8 cellular contexts compared by ENCODE assay signal in genomic region chr7:126702242-126703016, GRCh38.
DNase-seq lines count a peak whose midpoint lies in the region; ATAC-seq and TF ChIP-seq lines count a peak whose summit lies in the region.

No MANE protein-coding gene starts in this region.

- ATAC-seq in GM19467 (IDR thresholded peaks at IDR 0.05; ENCODE audit: unreplicated experiment) (peak; percentile 45), HG03095 (IDR thresholded peaks at IDR 0.05; ENCODE audit: unreplicated experiment) (peak; percentile 59)

- TF ChIP-seq CTCF in WERI-Rb-1 (IDR thresholded peaks at IDR 0.05; ENCODE audit: low read depth, low read length): no peak

- no peak overlapping the region for H3K9ac ChIP-seq in BLaER1 treated with 17β-estradiol and CSF1 and Interleukin-3, amounts not matched to agents 10 nM and 100 nM

- no peak overlapping the region for H3K4me3 ChIP-seq in BLaER1 treated with 17β-estradiol and CSF1 and Interleukin-3, amounts not matched to agents 10 nM and 100 nM
- H3K4me3 ChIP-seq in WERI-Rb-1 (ENCODE audit: low read depth, low read length): no peak overlapping the region

- H3K9me3 ChIP-seq in BLaER1 treated with 17β-estradiol and CSF1 and Interleukin-3, amounts not matched to agents 10 nM and 100 nM (replicated peaks in 1 of 11): peaks cover 0 to 14% (median 9%) of the 10 kb centered on the region in 11 experiments; a peak in 12 of 22 replicates
- no peaks in the 10 kb centered on the region for H3K9me3 ChIP-seq in WERI-Rb-1 (ENCODE audit: severe bottlenecking)

- DNase-seq in WERI-Rb-1 (no peak), NCI-H1105 treated with DMSO at 0.1 percent for 48 hours (lab: John Stamatoyannopoulos, UW) (no peak), SHP77 treated with DMSO at 0.1 percent for 48 hours (lab: John Stamatoyannopoulos, UW) (no peak), D341Med (ENCODE audit: low spot score) (no peak)
- DNase-seq in stimulated activated CD4-positive, alpha-beta T cell treated with anti-CD3 and anti-CD28 coated beads, Interleukin-4, amount 100 ng/mL, for 4 hours: no peak

- H3K4me2 ChIP-seq in BLaER1 treated with 17β-estradiol and CSF1 and Interleukin-3, amounts not matched to agents 10 nM and 100 nM: peak overlapping the region in 6 of 11 experiments; percentile 32 to 78 (median 58); a peak in 8 of 22 replicates

- peak overlapping the region in 9 of 11 experiments; percentile 69 to 84 (median 78); a peak in 15 of 22 replicates for H3K27ac ChIP-seq in BLaER1 treated with 17β-estradiol and CSF1 and Interleukin-3, amounts not matched to agents 10 nM and 100 nM
- H3K27ac ChIP-seq in WERI-Rb-1: peak overlapping the region; percentile 56

- peaks cover 22 to 44% (median 32%) of the 10 kb centered on the region in 10 experiments; a peak in 19 of 20 replicates for H3K4me1 ChIP-seq in BLaER1 treated with 17β-estradiol and CSF1 and Interleukin-3, amounts not matched to agents 10 nM and 100 nM

- H3K27me3 ChIP-seq in BLaER1 treated with 17β-estradiol and CSF1 and Interleukin-3, amounts not matched to agents 10 nM and 100 nM: no peaks in the 10 kb centered on the region
- H3K27me3 ChIP-seq in WERI-Rb-1 (ENCODE audit: insufficient read depth, low read depth, severe bottlenecking): no peaks in the 10 kb centered on the region

- H3K36me3 ChIP-seq in BLaER1 treated with 17β-estradiol and CSF1 and Interleukin-3, amounts not matched to agents 10 nM and 100 nM: no peaks in the 10 kb centered on the region
- no peaks in the 10 kb centered on the region for H3K36me3 ChIP-seq in WERI-Rb-1

- no peaks in the 10 kb centered on the region for H4K20me1 ChIP-seq in BLaER1 treated with 17β-estradiol and CSF1 and Interleukin-3, amounts not matched to agents 10 nM and 100 nM
